17 cellular contexts compared by ENCODE assay signal in the genomic region with DNA sequence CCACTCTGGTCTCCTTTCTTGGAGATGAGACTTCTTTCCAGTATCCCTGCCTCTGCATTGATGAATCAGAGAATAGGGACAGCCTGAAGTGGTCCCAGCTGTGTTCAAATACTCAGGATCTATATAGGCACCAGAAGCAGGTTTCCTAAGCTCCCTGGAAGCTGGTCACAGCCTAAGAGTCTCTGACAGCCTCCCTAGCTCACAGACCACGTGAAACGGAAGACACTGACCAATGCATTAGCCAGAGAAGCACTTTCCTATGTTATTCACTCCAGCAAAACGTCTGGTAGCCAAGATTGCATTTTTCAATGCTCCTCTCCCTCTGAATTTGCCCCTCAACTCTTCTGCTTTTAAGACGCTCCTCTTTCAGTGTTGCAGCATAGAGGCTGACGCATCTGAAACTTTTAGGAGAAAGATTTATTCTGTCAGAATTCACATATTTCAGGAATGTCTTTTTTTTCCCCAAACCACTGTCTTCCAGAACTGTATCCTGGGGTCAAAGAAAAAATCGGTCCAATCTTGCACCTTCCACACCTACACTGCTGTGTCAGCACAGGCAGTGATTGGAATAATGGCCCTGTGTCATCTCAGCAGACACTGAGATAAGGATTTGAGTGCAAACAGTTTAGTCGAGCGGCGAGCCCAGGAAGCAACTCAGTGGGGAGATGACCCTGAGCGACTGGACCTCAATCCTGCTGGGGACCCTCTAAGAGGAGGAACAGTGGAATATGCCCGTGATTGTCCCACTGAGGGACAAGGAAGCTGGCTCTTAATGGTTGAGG.
DNase-seq lines count a peak whose midpoint lies in the region; TF ChIP-seq lines count a peak whose summit lies in the region.
"Had no signal": no experiment of that assay in that cellular context is flagged by ENCODE, and none has a peak within 500 bp of the region (broad histone marks: within the 10 kb centered on the region; RNA-seq: fewer than 3 reads in every experiment).

No MANE protein-coding gene starts in this region.

- H3K36me3 ChIP-seq in skeletal muscle satellite cell (ENCODE audit: insufficient read depth, low read length), result no peaks in the 10 kb centered on the region
- H3K36me3 ChIP-seq: neutrophil had no signal

- H3K9me3 ChIP-seq in skeletal muscle satellite cell (replicated peaks; ENCODE audit: low read length), result no peaks in the 10 kb centered on the region
- H3K9me3 ChIP-seq: neutrophil had no signal

- DNase-seq in HuH-7 (ENCODE audit: low spot score), result peak; percentile 65
- DNase-seq in fibroblast of mammary gland (ENCODE audit: low read depth), result peak; percentile 81
- no peak for DNase-seq in GM20000 (ENCODE audit: low spot score)
- DNase-seq in T-helper 2 cell, result no peak
- no peak for DNase-seq in amygdala (lab: John Stamatoyannopoulos, UW)
- DNase-seq in SIG-M5 (lab: John Stamatoyannopoulos, UW), result no peak
- DNase-seq: activated CD4-positive, CD25-positive, alpha-beta regulatory T cell; central memory CD4-positive, alpha-beta T cell; NCI-H1105; NCI-H226; right cardiac atrium; Right ventricle myocardium superior; T-helper 17 cell had no signal

- H3K4me1 ChIP-seq in skeletal muscle satellite cell (ENCODE audit: control insufficient read depth, insufficient read depth, low read length), result peaks cover 42% of the 10 kb centered on the region

- H3K4me3 ChIP-seq in fibroblast of mammary gland (ENCODE audit: control insufficient read depth, low read depth, low read length) (no peak overlapping the region), skeletal muscle satellite cell (ENCODE audit: low read length) (no peak overlapping the region)

- TF ChIP-seq CTCF in C4-2B (conservative IDR thresholded peaks at IDR 0.05) (no peak), fibroblast of mammary gland (conservative IDR thresholded peaks at IDR 0.05; ENCODE audit: control insufficient read depth, insufficient read depth, low read depth, low read length) (no peak), GM20000 (IDR thresholded peaks at IDR 0.05; ENCODE audit: extremely low read depth, missing control alignments) (no peak)

- peak overlapping the region; percentile 75 for H3K4me2 ChIP-seq in skeletal muscle satellite cell (ENCODE audit: low read length)
- H3K4me2 ChIP-seq: KMS-11 had no signal

- H3K27ac ChIP-seq in C4-2B, result peak overlapping the region; percentile 62
- H3K27ac ChIP-seq: KMS-11, neutrophil had no signal

- no peak overlapping the region for H3K9ac ChIP-seq in skeletal muscle satellite cell (ENCODE audit: low read depth, low read length)
- H3K9ac ChIP-seq: KMS-11 had no signal

- peaks cover 3% of the 10 kb centered on the region for H3K27me3 ChIP-seq in skeletal muscle satellite cell (ENCODE audit: control insufficient read depth, insufficient read depth, low read length)

Comparison
In these comparisons a context has a peak if more than half of its experiments do, and no peak if none do; other contexts are left out.
1. DNase-seq: peak in HuH-7 (single experiment) and fibroblast of mammary gland (single experiment); none in GM20000 (single experiment), T-helper 2 cell (0 of 5), amygdala (0 of 56) and SIG-M5 (single experiment).